Comparison of ENCODE assay signal across 26 cellular contexts in genomic region chr14:99380991-99381687, GRCh38.
"Had no signal": no experiment of that assay in that cellular context is flagged by ENCODE, and none has a peak within 500 bp of the region (broad histone marks: within the 10 kb centered on the region; RNA-seq: fewer than 3 reads in every experiment).

No MANE protein-coding gene starts in this region.

- ATAC-seq: activated naive CD8-positive, alpha-beta T cell treated with anti-CD3 and anti-CD28 coated beads, Interleukin-2, amount 50 U/mL, for 24 hours; foreskin keratinocyte; heart left ventricle; left lobe of liver; lower lobe of right lung; right lobe of liver had no signal

- H3K9me3 Mint-ChIP-seq: activated CD4-positive, alpha-beta memory T cell treated with anti-CD3 and anti-CD28 coated beads, Interleukin-2, amount 10 ng/mL, durations not matched to agents 7 days and 5 days; activated CD4-positive, alpha-beta T cell treated with anti-CD3 and anti-CD28 coated beads, Interleukin-2, amount 10 ng/mL, durations not matched to agents 7 days and 5 days; activated naive CD4-positive, alpha-beta T cell treated with anti-CD3 and anti-CD28 coated beads, Interleukin-2, amount 50 U/mL, for 24 hours; activated naive CD8-positive, alpha-beta T cell treated with anti-CD3 and anti-CD28 coated beads, Interleukin-2, amount 50 U/mL, for 24 hours; activated T-cell treated with anti-CD3 and anti-CD28 coated beads, Interleukin-2, amount 50 U/mL, for 24 hours; stimulated activated naive CD8-positive, alpha-beta T cell treated with anti-CD3 and anti-CD28 coated beads, Interleukin-15, Interleukin-2, amounts not matched to agents 100 ng/mL and 50 ng/mL, for 24 hours; type B pancreatic cell had no signal

- H3K36me3 Mint-ChIP-seq: activated naive CD4-positive, alpha-beta T cell treated with anti-CD3 and anti-CD28 coated beads, Interleukin-2, amount 50 U/mL, for 24 hours; type B pancreatic cell had no signal

- H3K4me3 Mint-ChIP-seq: activated CD4-positive, alpha-beta memory T cell treated with anti-CD3 and anti-CD28 coated beads, Interleukin-2, amount 10 ng/mL, durations not matched to agents 7 days and 5 days; activated CD4-positive, alpha-beta T cell treated with anti-CD3 and anti-CD28 coated beads, Interleukin-2, amount 10 ng/mL, durations not matched to agents 7 days and 5 days; activated naive CD4-positive, alpha-beta T cell treated with anti-CD3 and anti-CD28 coated beads, Interleukin-2, amount 50 U/mL, for 24 hours; activated naive CD8-positive, alpha-beta T cell treated with anti-CD3 and anti-CD28 coated beads, Interleukin-2, amount 50 U/mL, for 24 hours; activated T-cell treated with anti-CD3 and anti-CD28 coated beads, Interleukin-2, amount 50 U/mL, for 24 hours; nephron progenitor cell; stimulated activated naive CD8-positive, alpha-beta T cell treated with anti-CD3 and anti-CD28 coated beads, Interleukin-15, Interleukin-2, amounts not matched to agents 100 ng/mL and 50 ng/mL, for 24 hours; type B pancreatic cell had no signal

- H3K27ac Mint-ChIP-seq: activated CD4-positive, alpha-beta memory T cell treated with anti-CD3 and anti-CD28 coated beads, Interleukin-2, amount 10 ng/mL, durations not matched to agents 7 days and 5 days; activated CD4-positive, alpha-beta T cell treated with anti-CD3 and anti-CD28 coated beads, Interleukin-2, amount 10 ng/mL, durations not matched to agents 7 days and 5 days; activated naive CD4-positive, alpha-beta T cell treated with anti-CD3 and anti-CD28 coated beads, Interleukin-2, amount 50 U/mL, for 24 hours; activated naive CD8-positive, alpha-beta T cell treated with anti-CD3 and anti-CD28 coated beads, Interleukin-2, amount 50 U/mL, for 24 hours; activated T-cell treated with anti-CD3 and anti-CD28 coated beads, Interleukin-2, amount 50 U/mL, for 24 hours; progenitor cell of endocrine pancreas; stimulated activated naive CD8-positive, alpha-beta T cell treated with anti-CD3 and anti-CD28 coated beads, Interleukin-15, Interleukin-2, amounts not matched to agents 100 ng/mL and 50 ng/mL, for 24 hours; type B pancreatic cell had no signal

- H3K4me1 Mint-ChIP-seq: activated CD4-positive, alpha-beta memory T cell treated with anti-CD3 and anti-CD28 coated beads, Interleukin-2, amount 10 ng/mL, durations not matched to agents 7 days and 5 days; activated CD4-positive, alpha-beta T cell treated with anti-CD3 and anti-CD28 coated beads, Interleukin-2, amount 10 ng/mL, durations not matched to agents 7 days and 5 days; activated naive CD4-positive, alpha-beta T cell treated with anti-CD3 and anti-CD28 coated beads, Interleukin-2, amount 50 U/mL, for 24 hours had no signal

- H3K27ac ChIP-seq: breast epithelium, esophagus muscularis mucosa, foreskin keratinocyte, heart left ventricle, lower lobe of right lung, ovary, right lobe of liver, uterus, WERI-Rb-1 had no signal

- DNase-seq: activated CD4-positive, alpha-beta memory T cell treated with anti-CD3 and anti-CD28 coated beads, Interleukin-2, amount 10 ng/mL, durations not matched to agents 7 days and 5 days; activated CD4-positive, alpha-beta T cell treated with anti-CD3 and anti-CD28 coated beads for 1 hour; activated CD4-positive, alpha-beta T cell treated with anti-CD3 and anti-CD28 coated beads, Interleukin-2, amount 10 ng/mL, durations not matched to agents 7 days and 5 days; activated CD8-positive, alpha-beta memory T cell treated with anti-CD3 and anti-CD28 coated beads, Interleukin-2, amount 50 U/mL, for 48 hours; activated naive CD8-positive, alpha-beta T cell treated with anti-CD3 and anti-CD28 coated beads, Interleukin-2, amount 50 U/mL, for 24 hours; activated T-cell treated with anti-CD3 and anti-CD28 coated beads, Interleukin-2, amount 50 U/mL, for 24 hours; central memory CD4-positive, alpha-beta T cell; foreskin keratinocyte; heart left ventricle; hypothalamus; lower lobe of right lung; nephron progenitor cell; ovary; stimulated activated CD4-positive, alpha-beta T cell treated with anti-CD3 and anti-CD28 coated beads, Interleukin-4, amount 100 ng/mL, for 1 hour; substantia nigra; T-helper 9 cell; uterus; WERI-Rb-1 had no signal
